25 cellular contexts compared by ENCODE assay signal in genomic region chr22:28314959-28315358, GRCh38.
A peak's percentile ranks its signal among the peaks of the same experiment; 100 is the strongest.
DNase-seq lines count a peak whose midpoint lies in the region; ATAC-seq and TF ChIP-seq lines count a peak whose summit lies in the region.
"Had no signal": no experiment of that assay in that cellular context is flagged by ENCODE, and none has a peak within 500 bp of the region (broad histone marks: within the 10 kb centered on the region; RNA-seq: fewer than 3 reads in every experiment).

No MANE protein-coding gene starts in this region.

- intact Hi-C loops in body of pancreas (cut with DNase I) = no loop called here

- peaks cover 37% of the 10 kb centered on the region for H3K36me3 Mint-ChIP-seq in mesothelial cell of epicardium
- H3K36me3 Mint-ChIP-seq in type B pancreatic cell = peaks cover 25% of the 10 kb centered on the region
- H3K36me3 Mint-ChIP-seq: CD14-positive monocyte; CD4-positive, alpha-beta memory T cell; CD4-positive, CD25-positive, alpha-beta regulatory T cell; CD8-positive, alpha-beta memory T cell had no signal

- H3K27me3 Mint-ChIP-seq in mesothelial cell of epicardium (ENCODE audit: low read depth) (no peaks in the 10 kb centered on the region), type B pancreatic cell (no peaks in the 10 kb centered on the region)

- H3K27ac Mint-ChIP-seq in mesothelial cell of epicardium = peak overlapping the region; percentile 45
- peak overlapping the region; percentile 91 for H3K27ac Mint-ChIP-seq in type B pancreatic cell
- H3K27ac Mint-ChIP-seq: CD14-positive monocyte; CD4-positive, alpha-beta memory T cell; CD8-positive, alpha-beta memory T cell had no signal

- ATAC-seq in body of pancreas = no peak
- ATAC-seq: A549, GM12878 had no signal

- WGBS in body of pancreas, 2 donors = 90 to 93% methylated on average over 1 of the region's 1 CpG

- H3K9me3 ChIP-seq in body of pancreas = no peaks in the 10 kb centered on the region
- H3K9me3 ChIP-seq: A549, BE2C, BLaER1 had no signal

- peak; percentile 6 for DNase-seq in SIG-M5 treated with dmso at 0.1 percent for 504 hours (lab: John Stamatoyannopoulos, UW; ENCODE audit: unreplicated experiment)
- DNase-seq in SIG-M5 (lab: John Stamatoyannopoulos, UW) = no peak
- no peak for DNase-seq in mesothelial cell of epicardium (ENCODE audit: low spot score in 2 of 2, unreplicated experiment in 2 of 2)
- DNase-seq in type B pancreatic cell (ENCODE audit: extremely low spot score, unreplicated experiment) = no peak
- no peak for DNase-seq in NCI-H2107 treated with DMSO at 0.1 percent for 48 hours (lab: John Stamatoyannopoulos, UW; ENCODE audit: unreplicated experiment)
- DNase-seq in stimulated activated CD4-positive, alpha-beta T cell treated with anti-CD3 and anti-CD28 coated beads, Interleukin-4, amount 100 ng/mL, for 4 hours = no peak
- DNase-seq in body of pancreas = no peak
- DNase-seq: BE2C; C1 segment of cervical spinal cord; CD4-positive, alpha-beta memory T cell; CD4-positive, CD25-positive, alpha-beta regulatory T cell; CD8-positive, alpha-beta memory T cell; COR-L47; DMS 273 treated with DMSO at 0.1 percent for 48 hours; DMS153; DMS53; DMS79; DND-41; EL; GDM1 had no signal

- H3K4me3 Mint-ChIP-seq in mesothelial cell of epicardium (no peak overlapping the region), type B pancreatic cell (peak overlapping the region; percentile 62)
- H3K4me3 Mint-ChIP-seq: CD14-positive monocyte; CD4-positive, alpha-beta memory T cell; CD4-positive, CD25-positive, alpha-beta regulatory T cell; CD8-positive, alpha-beta memory T cell had no signal

- TF ChIP-seq POLR2A in body of pancreas (IDR thresholded peaks at IDR 0.05) = no peak

- H3K4me1 ChIP-seq in body of pancreas = no peaks in the 10 kb centered on the region
- H3K4me1 ChIP-seq: A549, BE2C, BLaER1 had no signal

- H3K4me3 ChIP-seq in body of pancreas = no peak overlapping the region
- H3K4me3 ChIP-seq: A549, BLaER1, GM12878 had no signal

- no peaks in the 10 kb centered on the region for H3K36me3 ChIP-seq in body of pancreas (replicated peaks in 1 of 2; ENCODE audit: insufficient read depth in 1 of 2, low read depth in 2 of 2)
- H3K36me3 ChIP-seq: BE2C, BLaER1 had no signal

- H3K4me1 Mint-ChIP-seq in mesothelial cell of epicardium (peaks cover 16% of the 10 kb centered on the region), type B pancreatic cell (ENCODE audit: unreplicated experiment) (no peaks in the 10 kb centered on the region)
- H3K4me1 Mint-ChIP-seq: CD14-positive monocyte; CD4-positive, alpha-beta memory T cell; CD4-positive, CD25-positive, alpha-beta regulatory T cell; CD8-positive, alpha-beta memory T cell had no signal

- TF ChIP-seq CTCF in mesothelial cell of epicardium (IDR thresholded peaks at IDR 0.05; ENCODE audit: unreplicated experiment) (no peak), type B pancreatic cell (conservative IDR thresholded peaks at IDR 0.05) (no peak), body of pancreas (IDR thresholded peaks at IDR 0.05) (no peak)

- H3K27me3 ChIP-seq in body of pancreas = no peaks in the 10 kb centered on the region
- H3K27me3 ChIP-seq: BE2C, BLaER1 had no signal

- no peak overlapping the region for H3K27ac ChIP-seq in body of pancreas
- H3K27ac ChIP-seq: 22Rv1, A549, BLaER1 had no signal

- H3K9me3 Mint-ChIP-seq in mesothelial cell of epicardium = peaks cover 42% of the 10 kb centered on the region
- peaks cover 26% of the 10 kb centered on the region for H3K9me3 Mint-ChIP-seq in type B pancreatic cell
